8 cellular contexts compared by ENCODE assay signal in the genomic region with DNA sequence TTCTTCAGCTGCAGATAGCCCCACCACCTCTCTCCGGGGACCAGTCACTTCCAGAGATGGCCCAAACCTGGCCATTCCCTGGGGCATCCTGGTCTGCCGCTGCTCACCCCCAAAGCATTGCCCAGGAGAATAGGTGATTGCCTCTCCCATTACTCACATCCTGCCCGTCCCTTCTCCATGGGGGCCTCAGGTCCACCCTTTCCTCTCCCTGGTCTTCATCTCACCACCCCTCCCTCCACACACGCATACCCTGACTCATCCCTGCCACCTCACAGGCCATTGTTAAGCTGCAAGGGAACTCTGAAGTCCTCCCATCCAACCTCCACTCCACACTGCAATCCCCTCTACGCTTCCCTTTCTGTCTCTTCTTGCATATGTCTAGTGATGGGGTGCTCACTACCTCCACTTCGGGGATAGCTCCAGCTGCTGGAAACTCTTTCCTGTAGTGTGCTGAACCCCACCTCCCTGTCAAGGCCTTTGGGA. TPM values are rescaled to one million over a fixed set of nuclear protein-coding genes. Genes with fewer than 3 reads are reported as not detected.
A peak's percentile ranks its signal among the peaks of the same experiment; 100 is the strongest.
DNase-seq lines count a peak whose midpoint lies in the region; ATAC-seq, FAIRE-seq and TF ChIP-seq lines count a peak whose summit lies in the region.

TSS of gene PLEKHG5 (minus strand) at position 188 of the 483 bp plus-strand sequence. CDS start 14,096 bp downstream, outside the sequence.

- H3K9me3 ChIP-seq in kidney (ENCODE audit: control insufficient read depth in 1 of 2, low read length in 2 of 2), result no peaks in the 10 kb centered on the region
- no peaks in the 10 kb centered on the region for H3K9me3 ChIP-seq in stomach

- H3K4me3 ChIP-seq in AG10803 (ENCODE audit: low read length), result peak within 1 kb of the TSS; percentile 82
- peak within 1 kb of the TSS; percentile 53 to 73 for H3K4me3 ChIP-seq in kidney (ENCODE audit: low read length in 2 of 2)
- H3K4me3 ChIP-seq in stomach, result peak within 1 kb of the TSS; percentile 65 to 84 (median 68)

- peak within 1 kb of the TSS; percentile 41 to 78 for H3K9ac ChIP-seq in kidney (ENCODE audit: low read length in 2 of 2)

- TF ChIP-seq EP300 in stomach (IDR thresholded peaks at IDR 0.05), result no peak

- intact Hi-C loops in kidney (cut with DNase I), result no loop called here
- intact Hi-C loops in stomach (cut with DNase I; ENCODE audit: low total_unique reads), result no loop called here

- H3K4me1 ChIP-seq in kidney (ENCODE audit: control insufficient read depth in 1 of 2, insufficient read depth in 1 of 2, low read depth in 1 of 2, low read length in 2 of 2) (peaks cover 0 to 21% of the 10 kb centered on the region in 2 donors), stomach (peaks cover 17 to 52% (median 41%) of the 10 kb centered on the region in 4 donors)

- H3K36me3 Mint-ChIP-seq in IgD-negative memory B cell (no peaks in the 10 kb centered on the region), brain (peaks cover 5% of the 10 kb centered on the region)

- H3K27me3 Mint-ChIP-seq in IgD-negative memory B cell, result peaks cover 6% of the 10 kb centered on the region
- H3K27me3 Mint-ChIP-seq in brain, result peaks cover 4% of the 10 kb centered on the region

- H3K9me3 Mint-ChIP-seq in IgD-negative memory B cell (no peaks in the 10 kb centered on the region), brain (peaks cover 0 to 3% (median 0%) of the 10 kb centered on the region in 5 experiments)

- no peak for FAIRE-seq in kidney (lab: Jason Lieb, UNC)

- DNase-seq in AG10803 (ENCODE audit: low read depth) (peak; percentile 45), kidney (no peak), stomach (no peak), NCI-H128 (lab: John Stamatoyannopoulos, UW; ENCODE audit: unreplicated experiment) (no peak), GM19240 (ENCODE audit: insufficient read length, low spot score) (no peak)

- no peak for ATAC-seq in HG02840 (IDR thresholded peaks at IDR 0.05; ENCODE audit: low FRiP score, unreplicated experiment)

- H3K4me1 Mint-ChIP-seq in IgD-negative memory B cell, result peaks cover 5 to 8% (median 6%) of the 10 kb centered on the region in 3 donors
- peaks cover 61% of the 10 kb centered on the region for H3K4me1 Mint-ChIP-seq in brain

- WGBS in stomach, 5 donors, result 64 to 76% (median 67%) methylated on average over 6 of the region's 6 CpGs

- H3K27ac Mint-ChIP-seq in IgD-negative memory B cell (peak within 1 kb of the TSS in 1 of 3 donors; percentile 89), brain (peak within 1 kb of the TSS; percentile 67 to 92 (median 86))

- no peak for TF ChIP-seq POLR2A in stomach (IDR thresholded peaks at IDR 0.05)

- H3K27me3 ChIP-seq in stomach, result peaks cover 0 to 32% (median 11%) of the 10 kb centered on the region in 3 donors

- H3K36me3 ChIP-seq in kidney (ENCODE audit: control insufficient read depth in 1 of 2, insufficient read depth in 2 of 2, low read length in 2 of 2) (no peaks in the 10 kb centered on the region), stomach (no peaks in the 10 kb centered on the region)

- peak within 1 kb of the TSS; percentile 28 to 63 for H3K27ac ChIP-seq in kidney (ENCODE audit: low read depth in 2 of 2, low read length in 2 of 2)
- peak within 1 kb of the TSS; percentile 77 to 88 (median 84) for H3K27ac ChIP-seq in stomach

- TF ChIP-seq CTCF in AG10803 (conservative IDR thresholded peaks at IDR 0.05; ENCODE audit: low read length), result no peak
- no peak for TF ChIP-seq CTCF in brain (conservative IDR thresholded peaks at IDR 0.05)
- no peak for TF ChIP-seq CTCF in kidney (IDR thresholded peaks at IDR 0.05; ENCODE audit: borderline replicate concordance, extremely low read depth, insufficient read depth)
- no peak for TF ChIP-seq CTCF in stomach (IDR thresholded peaks at IDR 0.05)

- H3K4me3 Mint-ChIP-seq in IgD-negative memory B cell (peak within 1 kb of the TSS; percentile 64 to 93 (median 82)), brain (peak within 1 kb of the TSS; percentile 81 to 89 (median 86))

RNA-seq across cellular contexts. Expression of gene PLEKHG5, which starts in this region (rescaled TPM):
- polyA plus RNA-seq in IgD-negative memory B cell, result not detected
- polyA plus RNA-seq in brain (ENCODE audit: insufficient read depth, low read depth, low replicate concordance), result 28.0 TPM
- total RNA-seq in kidney, result 14.0 TPM
- polyA plus RNA-seq in kidney (ENCODE audit: insufficient read depth, low read depth, low replicate concordance), result 4.4 TPM
- 10 to 100 TPM in 2 of 5 donors, 1 to 10 TPM in 3; 4.9 to 58.8 (median 9.8) TPM for total RNA-seq in stomach
- 1 to 10 TPM; 1.4 to 7.2 (median 1.8) TPM for polyA plus RNA-seq in stomach
